ENCODE assay signal across 7 cellular contexts in genomic region chr5:177875013-177875906, GRCh38.
DNase-seq lines count a peak whose midpoint lies in the region; ATAC-seq, FAIRE-seq and TF ChIP-seq lines count a peak whose summit lies in the region.
"Not testable (repeated sequence)": the region's sequence is repeated elsewhere in the genome, so short reads cannot be mapped to it uniquely, and the experiment has no call there.

No MANE protein-coding gene starts in this region.

- not testable (repeated sequence) for TF ChIP-seq CTCF in astrocyte (IDR thresholded peaks at IDR 0.05; ENCODE audit: insufficient read depth, low read depth, low read length); heart right ventricle (IDR thresholded peaks at IDR 0.05); omental fat pad (IDR thresholded peaks at IDR 0.05)

- not testable (repeated sequence) for H3K27ac Mint-ChIP-seq in astrocyte (ENCODE audit: unreplicated experiment)

- intact Hi-C loops in heart right ventricle (cut with DNase I): not testable (repeated sequence)

- not testable (repeated sequence) for DNase-seq in NT2/D1 (ENCODE audit: low read depth, low spot score); heart right ventricle; omental fat pad (ENCODE audit: low spot score)
- peak; percentile 2 for DNase-seq in astrocyte (ENCODE audit: low read depth)

- not testable (repeated sequence) for H3K36me3 Mint-ChIP-seq in astrocyte (ENCODE audit: low read depth, unreplicated experiment)

- not testable (repeated sequence) for H3K27me3 Mint-ChIP-seq in astrocyte (ENCODE audit: low read depth, unreplicated experiment)

- FAIRE-seq in astrocyte (lab: Jason Lieb, UNC): not testable (repeated sequence)

- H3K4me1 Mint-ChIP-seq in astrocyte (ENCODE audit: low read depth, unreplicated experiment): not testable (repeated sequence)

- H3K4me3 Mint-ChIP-seq in astrocyte (ENCODE audit: unreplicated experiment): not testable (repeated sequence)

- WGBS in heart right ventricle, 2 donors: 2 to 3% methylated on average over 21 to 26 of the region's 57 CpGs

- not testable (repeated sequence) for H3K9me3 ChIP-seq in NT2/D1 (ENCODE audit: insufficient read depth, low read length); astrocyte (ENCODE audit: insufficient read depth, low read depth, low read length); heart right ventricle

- H3K9ac ChIP-seq in NT2/D1 (ENCODE audit: insufficient read length, low read depth): not testable (repeated sequence)
- peak overlapping the region; percentile 35 for H3K9ac ChIP-seq in astrocyte (ENCODE audit: low read length)

- H3K4me1 ChIP-seq in NT2/D1 (ENCODE audit: insufficient read depth, insufficient read length); astrocyte (ENCODE audit: insufficient read depth, low read length); heart right ventricle: not testable (repeated sequence)

- not testable (repeated sequence) for H3K36me3 ChIP-seq in NT2/D1 (ENCODE audit: insufficient read depth, insufficient read length, low read length); astrocyte (ENCODE audit: insufficient read depth, low read length); heart right ventricle

- not testable (repeated sequence) for H3K27me3 ChIP-seq in NT2/D1 (ENCODE audit: insufficient read depth, insufficient read length); astrocyte (ENCODE audit: insufficient read depth, low read length); heart right ventricle

- H3K4me3 ChIP-seq in NT2/D1 (ENCODE audit: insufficient read length, low read depth): peak overlapping the region; percentile 32
- peak overlapping the region; percentile 42 for H3K4me3 ChIP-seq in astrocyte (ENCODE audit: insufficient read depth, low read depth, low read length)
- peak overlapping the region in 8 of 10 donors; percentile 37 to 56 (median 48) for H3K4me3 ChIP-seq in heart right ventricle

- not testable (repeated sequence) for H3K27ac ChIP-seq in astrocyte (ENCODE audit: low read depth, low read length); heart right ventricle

- not testable (repeated sequence) for H3K79me2 ChIP-seq in astrocyte (ENCODE audit: insufficient read depth, low read length)

- H3K4me2 ChIP-seq in astrocyte (ENCODE audit: low read length): not testable (repeated sequence)

- H3K9me3 Mint-ChIP-seq in astrocyte (ENCODE audit: unreplicated experiment): not testable (repeated sequence)

- not testable (repeated sequence) for H4K20me1 ChIP-seq in astrocyte (ENCODE audit: insufficient read depth, low read length)

- H2AFZ ChIP-seq in astrocyte (ENCODE audit: low read depth, low read length): not testable (repeated sequence)

- ATAC-seq in GM18508 (IDR thresholded peaks at IDR 0.05; ENCODE audit: insufficient read depth, unreplicated experiment) (peak; percentile 32), GM21619 (IDR thresholded peaks at IDR 0.05; ENCODE audit: unreplicated experiment) (peak; percentile 73), HG03135 (IDR thresholded peaks at IDR 0.05; ENCODE audit: unreplicated experiment) (peak; percentile 82), heart right ventricle (peak; percentile 91 to 97 (median 96)), omental fat pad (ENCODE audit: low FRiP score) (peak; percentile 84)

Comparison
In these comparisons a context has a peak if more than half of its experiments do, and no peak if none do; other contexts are left out.
1. ATAC-seq: peak in every context shown above with its lines; median percentile 96 in heart right ventricle; 84 in omental fat pad; 82 in HG03135; 73 in GM21619; 32 in GM18508.